In genomic region chr17:77460514-77461046, GRCh38 we compare ENCODE assay signal across 10 cellular contexts.
A peak's percentile ranks its signal among the peaks of the same experiment; 100 is the strongest.
DNase-seq lines count a peak whose midpoint lies in the region; ATAC-seq, FAIRE-seq and TF ChIP-seq lines count a peak whose summit lies in the region.
"Had no signal": no experiment of that assay in that cellular context is flagged by ENCODE, and none has a peak within 500 bp of the region (broad histone marks: within the 10 kb centered on the region; RNA-seq: fewer than 3 reads in every experiment).

No MANE protein-coding gene starts in this region.

- peak overlapping the region; percentile 41; the same call in 1 of the 2 replicates for H3K9ac ChIP-seq in HepG2 (ENCODE audit: insufficient read depth, low read depth, low read length)

- no peak for TF ChIP-seq POLR2A in HepG2 (IDR thresholded peaks at IDR 0.05; ENCODE audit: insufficient read depth in 1 of 2, low read depth in 2 of 2, low read length in 2 of 2)

- peaks cover 8 to 38% of the 10 kb centered on the region in 2 experiments for H3K36me3 ChIP-seq in HepG2 (replicated peaks in 1 of 2; ENCODE audit: control insufficient read depth in 1 of 2, insufficient read depth in 2 of 2, low read length in 2 of 2)

- TF ChIP-seq EP300 in HepG2 (IDR thresholded peaks at IDR 0.05; ENCODE audit: low read depth in 2 of 2, low read length in 2 of 2) (no peak), HepG2 (CRISPR knock-in tag; IDR thresholded peaks at IDR 0.05; ENCODE audit: borderline replicate concordance) (no peak)

- H3K36me3 Mint-ChIP-seq in activated naive CD4-positive, alpha-beta T cell treated with anti-CD3 and anti-CD28 coated beads, Interleukin-2, amount 10 ng/mL, durations not matched to agents 7 days and 5 days, result peaks cover 67% of the 10 kb centered on the region
- peaks cover 52% of the 10 kb centered on the region for H3K36me3 Mint-ChIP-seq in activated CD4-positive, alpha-beta memory T cell treated with anti-CD3 and anti-CD28 coated beads for 36 hours
- H3K36me3 Mint-ChIP-seq in type B pancreatic cell, result peaks cover 13% of the 10 kb centered on the region

- POLR2A ChIA-PET in activated CD4-positive, alpha-beta memory T cell treated with anti-CD3 and anti-CD28 coated beads for 36 hours (lab: Charles Lee), result interaction anchor here (0.7 to 7.3 kb wide), 12 partner anchors 10 to 114 kb away, joined by 3 to 114 read pairs (median 8); no protein-coding TSS in a partner anchor
- POLR2A ChIA-PET in HepG2 (lab: Yijun Ruan, JAX), result interaction anchor here (0.7 to 4.0 kb wide), 9 partner anchors 10 to 498 kb away, joined by 3 to 91 read pairs (median 4); partner anchors contain the start of gene TNRC6C

- H3K9me3 Mint-ChIP-seq in activated naive CD4-positive, alpha-beta T cell treated with anti-CD3 and anti-CD28 coated beads, Interleukin-2, amount 10 ng/mL, durations not matched to agents 7 days and 5 days, result no peaks in the 10 kb centered on the region
- H3K9me3 Mint-ChIP-seq in activated CD4-positive, alpha-beta memory T cell treated with anti-CD3 and anti-CD28 coated beads for 36 hours, result no peaks in the 10 kb centered on the region
- H3K9me3 Mint-ChIP-seq in type B pancreatic cell, result no peaks in the 10 kb centered on the region
- H3K9me3 Mint-ChIP-seq: H9 had no signal

- TF ChIP-seq RAD21 in HepG2 (CRISPR knock-in tag; IDR thresholded peaks at IDR 0.05), result no peak

- in situ Hi-C loops in HepG2 (cut with HindIII; ENCODE audit: extremely low pct_ligation_motif_present, low pct_unique_long_range_greater_than_20kb), result no loop called here

- H3K4me2 ChIP-seq in HepG2 (ENCODE audit: low read depth, low read length), result peak overlapping the region; percentile 65

- peaks cover 85% of the 10 kb centered on the region for H3K4me1 Mint-ChIP-seq in activated naive CD4-positive, alpha-beta T cell treated with anti-CD3 and anti-CD28 coated beads, Interleukin-2, amount 10 ng/mL, durations not matched to agents 7 days and 5 days
- H3K4me1 Mint-ChIP-seq in activated CD4-positive, alpha-beta memory T cell treated with anti-CD3 and anti-CD28 coated beads for 36 hours (ENCODE audit: low read depth), result peaks cover 75% of the 10 kb centered on the region
- H3K4me1 Mint-ChIP-seq in type B pancreatic cell (ENCODE audit: unreplicated experiment), result peaks cover 49% of the 10 kb centered on the region

- H2AFZ ChIP-seq in HepG2 (ENCODE audit: low read length), result no peak overlapping the region

- H3K27me3 Mint-ChIP-seq in activated naive CD4-positive, alpha-beta T cell treated with anti-CD3 and anti-CD28 coated beads, Interleukin-2, amount 10 ng/mL, durations not matched to agents 7 days and 5 days, result no peaks in the 10 kb centered on the region
- no peaks in the 10 kb centered on the region for H3K27me3 Mint-ChIP-seq in activated CD4-positive, alpha-beta memory T cell treated with anti-CD3 and anti-CD28 coated beads for 36 hours
- H3K27me3 Mint-ChIP-seq in type B pancreatic cell, result no peaks in the 10 kb centered on the region
- H3K27me3 Mint-ChIP-seq: progenitor cell of endocrine pancreas had no signal

- peaks cover 82% of the 10 kb centered on the region for H4K20me1 ChIP-seq in HepG2 (ENCODE audit: insufficient read depth, low read length)

- H3K4me1 ChIP-seq in HepG2 (ENCODE audit: insufficient read depth, low read length), result peaks cover 97% of the 10 kb centered on the region

- H3K9me3 ChIP-seq in HepG2 (ENCODE audit: low read length), result no peaks in the 10 kb centered on the region

- peak overlapping the region; percentile 79 for H3K27ac ChIP-seq in HepG2 (ENCODE audit: extremely low read length, insufficient read depth, low read length)

- CTCF ChIA-PET in activated naive CD4-positive, alpha-beta T cell treated with anti-CD3 and anti-CD28 coated beads, Interleukin-2, amount 10 ng/mL, durations not matched to agents 7 days and 5 days (lab: Charles Lee), result interaction anchor here (0.8 to 2.1 kb wide), 5 partner anchors 9 to 60 kb away, joined by 3 to 8 read pairs (median 6); no protein-coding TSS in a partner anchor
- CTCF ChIA-PET in activated CD4-positive, alpha-beta memory T cell treated with anti-CD3 and anti-CD28 coated beads for 36 hours (lab: Charles Lee), result interaction anchor here (1.0 to 4.3 kb wide), 6 partner anchors 10 to 60 kb away, joined by 4 to 29 read pairs (median 8); no protein-coding TSS in a partner anchor
- CTCF ChIA-PET in HepG2 (lab: Yijun Ruan, JAX; ENCODE audit: low intra/inter-chr PET ratio, low total read pairs), result no interaction called here

- peaks cover 94% of the 10 kb centered on the region for H3K79me2 ChIP-seq in HepG2 (ENCODE audit: insufficient read depth, low read length)

- peak overlapping the region; percentile 100 for H3K4me3 Mint-ChIP-seq in activated naive CD4-positive, alpha-beta T cell treated with anti-CD3 and anti-CD28 coated beads, Interleukin-2, amount 10 ng/mL, durations not matched to agents 7 days and 5 days
- peak overlapping the region; percentile 91 for H3K4me3 Mint-ChIP-seq in activated CD4-positive, alpha-beta memory T cell treated with anti-CD3 and anti-CD28 coated beads for 36 hours
- H3K4me3 Mint-ChIP-seq in type B pancreatic cell, result no peak overlapping the region

- ATAC-seq in HepG2, result no peak

- no peak for FAIRE-seq in HepG2 (lab: Jason Lieb, UNC)

- H3K27me3 ChIP-seq in HepG2 (ENCODE audit: control insufficient read depth in 1 of 2, insufficient read depth in 2 of 2, low read length in 2 of 2), result no peaks in the 10 kb centered on the region

- BruUV-seq in HepG2 (replicated peaks; lab: Mats Ljungman, UMichigan), result no TSS peak

- peak overlapping the region; percentile 94 for H3K27ac Mint-ChIP-seq in activated naive CD4-positive, alpha-beta T cell treated with anti-CD3 and anti-CD28 coated beads, Interleukin-2, amount 10 ng/mL, durations not matched to agents 7 days and 5 days
- peak overlapping the region; percentile 100 for H3K27ac Mint-ChIP-seq in activated CD4-positive, alpha-beta memory T cell treated with anti-CD3 and anti-CD28 coated beads for 36 hours
- H3K27ac Mint-ChIP-seq in type B pancreatic cell, result no peak overlapping the region

- H3K4me3 ChIP-seq in HepG2 (replicated peaks in 1 of 3; ENCODE audit: insufficient read depth in 1 of 3, low read depth in 2 of 3, low read length in 3 of 3), result 0 out of 6 replicates have a peak overlapping the region, but pooled peaks of 1 of the 3 experiments have one; percentile 27

- DNase-seq in activated naive CD4-positive, alpha-beta T cell treated with anti-CD3 and anti-CD28 coated beads, Interleukin-2, amount 10 ng/mL, durations not matched to agents 7 days and 5 days, result peak; percentile 46
- no peak for DNase-seq in activated naive CD4-positive, alpha-beta T cell treated with Interleukin-2 at 50 U/mL for 16 hours
- DNase-seq in activated CD4-positive, alpha-beta memory T cell treated with anti-CD3 and anti-CD28 coated beads for 36 hours, result no peak
- DNase-seq in HepG2 (ENCODE audit: low spot score), result no peak
- DNase-seq in type B pancreatic cell (ENCODE audit: extremely low spot score, unreplicated experiment), result peak; percentile 66
- DNase-seq in DMS153 treated with DMSO at 0.1 percent for 48 hours (lab: John Stamatoyannopoulos, UW; ENCODE audit: unreplicated experiment), result no peak
- DNase-seq in retina, result no peak
- no peak for DNase-seq in kidney tubule cell (ENCODE audit: low spot score)
- DNase-seq: H9 had no signal

- no peak for TF ChIP-seq CTCF in HepG2 (CRISPR knock-in tag; IDR thresholded peaks at IDR 0.05)
- TF ChIP-seq CTCF in type B pancreatic cell (conservative IDR thresholded peaks at IDR 0.05), result no peak

- WGBS in HepG2 (ENCODE audit: low lambda C conversion rate), result 97% methylated on average over 4 of the region's 9 CpGs

- intact Hi-C loops in activated CD4-positive, alpha-beta memory T cell treated with anti-CD3 and anti-CD28 coated beads for 36 hours (cut with micrococcal nuclease), result loop anchor here (1.0 kb wide), 3 partner anchors 8 to 19 kb away; no protein-coding TSS in a partner anchor
- intact Hi-C loops in HepG2 (cut with micrococcal nuclease; ENCODE audit: unreplicated experiment), result no loop called here

TF ChIP-seq in HepG2, 621 proteins besides CTCF, POLR2A, EP300 and RAD21 (continues in another document):
- TF ChIP-seq MBNL3 (CRISPR knock-in tag; conservative IDR thresholded peaks at IDR 0.05) (no peak), ZNF776 (CRISPR knock-in tag; IDR thresholded peaks at IDR 0.05) (no peak), MIER2 (CRISPR knock-in tag; IDR thresholded peaks at IDR 0.05) (no peak), AGO2 (optimal IDR thresholded peaks at IDR 0.05; ENCODE audit: low read depth, low read length) (peak; percentile 85), NRL (CRISPR knock-in tag; IDR thresholded peaks at IDR 0.05; ENCODE audit: borderline replicate concordance) (0 out of 2 replicates have a peak, but pooled peaks have one; percentile 19), RBM39 (IDR thresholded peaks at IDR 0.05; ENCODE audit: low read depth, low read length, poor library complexity, severe bottlenecking) (peak; percentile 55)
- TF ChIP-seq, protein P1, sequence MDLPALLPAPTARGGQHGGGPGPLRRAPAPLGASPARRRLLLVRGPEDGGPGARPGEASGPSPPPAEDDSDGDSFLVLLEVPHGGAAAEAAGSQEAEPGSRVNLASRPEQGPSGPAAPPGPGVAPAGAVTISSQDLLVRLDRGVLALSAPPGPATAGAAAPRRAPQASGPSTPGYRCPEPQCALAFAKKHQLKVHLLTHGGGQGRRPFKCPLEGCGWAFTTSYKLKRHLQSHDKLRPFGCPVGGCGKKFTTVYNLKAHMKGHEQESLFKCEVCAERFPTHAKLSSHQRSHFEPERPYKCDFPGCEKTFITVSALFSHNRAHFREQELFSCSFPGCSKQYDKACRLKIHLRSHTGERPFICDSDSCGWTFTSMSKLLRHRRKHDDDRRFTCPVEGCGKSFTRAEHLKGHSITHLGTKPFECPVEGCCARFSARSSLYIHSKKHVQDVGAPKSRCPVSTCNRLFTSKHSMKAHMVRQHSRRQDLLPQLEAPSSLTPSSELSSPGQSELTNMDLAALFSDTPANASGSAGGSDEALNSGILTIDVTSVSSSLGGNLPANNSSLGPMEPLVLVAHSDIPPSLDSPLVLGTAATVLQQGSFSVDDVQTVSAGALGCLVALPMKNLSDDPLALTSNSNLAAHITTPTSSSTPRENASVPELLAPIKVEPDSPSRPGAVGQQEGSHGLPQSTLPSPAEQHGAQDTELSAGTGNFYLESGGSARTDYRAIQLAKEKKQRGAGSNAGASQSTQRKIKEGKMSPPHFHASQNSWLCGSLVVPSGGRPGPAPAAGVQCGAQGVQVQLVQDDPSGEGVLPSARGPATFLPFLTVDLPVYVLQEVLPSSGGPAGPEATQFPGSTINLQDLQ (CRISPR knock-in tag; IDR thresholded peaks at IDR 0.05), result no peak

Comparison
In these comparisons a context has a peak if more than half of its experiments do, and no peak if none do; other contexts are left out.
1. DNase-seq: peak in activated naive CD4-positive, alpha-beta T cell treated with anti-CD3 and anti-CD28 coated beads, Interleukin-2, amount 10 ng/mL, durations not matched to agents 7 days and 5 days (single experiment) and type B pancreatic cell (single experiment); none in activated naive CD4-positive, alpha-beta T cell treated with Interleukin-2 at 50 U/mL for 16 hours (single experiment), activated CD4-positive, alpha-beta memory T cell treated with anti-CD3 and anti-CD28 coated beads for 36 hours (single experiment), HepG2 (single experiment), DMS153 treated with DMSO at 0.1 percent for 48 hours (single experiment), retina (single experiment) and kidney tubule cell (single experiment).